ENCODE assay signal across 8 cellular contexts in the genomic region with DNA sequence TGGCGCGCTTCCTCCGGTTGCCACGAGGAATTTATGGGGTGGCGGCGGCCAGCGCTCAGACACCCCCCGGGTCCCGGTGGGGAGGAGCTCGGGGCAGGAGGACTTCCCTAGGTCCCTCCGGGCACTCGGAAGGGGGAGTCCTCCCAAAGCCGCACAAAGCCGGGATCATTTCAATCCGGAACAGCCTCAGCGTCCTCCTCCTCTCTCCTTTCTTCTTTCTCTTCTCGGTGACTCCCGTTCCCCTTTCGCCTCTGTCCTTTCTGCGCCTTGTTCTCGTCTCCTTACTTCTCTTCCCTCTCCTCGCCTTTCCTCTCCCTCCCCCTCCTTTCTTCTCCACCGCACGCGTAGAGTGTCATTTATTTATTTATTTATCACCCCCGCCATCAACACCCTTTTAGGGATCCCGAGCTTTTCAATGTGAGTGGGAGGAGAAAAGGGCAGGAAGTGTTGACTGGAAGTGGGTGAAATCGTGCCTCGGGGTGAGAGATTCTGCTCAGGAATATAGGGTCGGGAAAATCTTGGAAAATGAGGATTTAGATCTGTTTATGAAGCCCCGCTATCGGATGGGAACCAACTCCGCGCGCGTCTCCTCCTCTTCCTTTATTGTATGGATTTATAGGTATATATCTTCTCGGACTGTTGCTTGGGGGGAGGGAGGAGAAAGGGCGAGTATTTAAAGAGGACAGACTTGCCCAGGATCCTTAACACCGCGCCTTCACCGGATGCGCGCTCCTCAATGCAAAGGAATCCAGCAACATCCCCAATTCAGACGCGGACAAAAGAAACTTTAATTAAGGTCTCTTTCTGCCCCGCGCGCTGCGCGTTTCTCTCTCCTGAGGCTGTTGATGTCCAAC. TPM values are rescaled to one million over a fixed set of nuclear protein-coding genes. Genes with fewer than 3 reads are reported as not detected.
DNase-seq lines count a peak whose midpoint lies in the region; ATAC-seq and TF ChIP-seq lines count a peak whose summit lies in the region.

No MANE protein-coding gene starts in this region.

- peak overlapping the region; percentile 85 for H3K27ac ChIP-seq in epithelial cell of prostate

- H3K36me3 Mint-ChIP-seq in Calu3 (ENCODE audit: insufficient read depth, unreplicated experiment): peaks cover 58% of the 10 kb centered on the region

- H3K4me3 Mint-ChIP-seq in Calu3 (ENCODE audit: low read depth, unreplicated experiment): peak overlapping the region; percentile 87

- DNase-seq in Calu3 (peak; percentile 25), NCI-H2227 (lab: John Stamatoyannopoulos, UW; ENCODE audit: unreplicated experiment) (peak; percentile 36), epithelial cell of prostate (ENCODE audit: low read depth, low spot score) (no peak), myocyte (ENCODE audit: low read depth) (peak; percentile 67), NCI-H2107 treated with DMSO at 0.1 percent for 48 hours (lab: John Stamatoyannopoulos, UW; ENCODE audit: unreplicated experiment) (no peak), NCI-H1048 (lab: John Stamatoyannopoulos, UW) (no peak)

- ATAC-seq in HG02938 (IDR thresholded peaks at IDR 0.05; ENCODE audit: unreplicated experiment) (no peak), GM21786 (IDR thresholded peaks at IDR 0.05; ENCODE audit: unreplicated experiment) (no peak)

- intact Hi-C loops in Calu3 (cut with micrococcal nuclease; ENCODE audit: unreplicated experiment): loop anchor here (5.0 to 10.0 kb wide), 3 partner anchors 144 to 959 kb away; no protein-coding TSS in a partner anchor

- H3K4me1 Mint-ChIP-seq in Calu3 (ENCODE audit: low read depth, unreplicated experiment): peaks cover 16% of the 10 kb centered on the region

- no peaks in the 10 kb centered on the region for H3K9me3 Mint-ChIP-seq in Calu3 (ENCODE audit: low read depth, unreplicated experiment)

- CTCF ChIA-PET in Calu3 (lab: Charles Lee): no interaction called here

- peak overlapping the region; percentile 83 for H3K27ac Mint-ChIP-seq in Calu3 (ENCODE audit: unreplicated experiment)

- TF ChIP-seq CTCF in Calu3 (IDR thresholded peaks at IDR 0.05; ENCODE audit: unreplicated experiment): no peak

- no peaks in the 10 kb centered on the region for H3K27me3 Mint-ChIP-seq in Calu3 (ENCODE audit: unreplicated experiment)

- no TSS peak for BruUV-seq in Calu3 (replicated peaks; lab: Mats Ljungman, UMichigan)

RNA-seq across cellular contexts. Expression of a gene that starts 2.0 kb away (rescaled TPM):
- 37.3 and 48.0 TPM in 2 replicates for total RNA-seq in Calu3 (2022)
- 10.8 and 14.7 TPM in 2 replicates for total RNA-seq in myocyte
- 7.1 TPM for polyA plus RNA-seq in myocyte (2012)

Comparison
In these comparisons a context has a peak if more than half of its experiments do, and no peak if none do; other contexts are left out.
1. DNase-seq: peak in Calu3 (single experiment), NCI-H2227 (single experiment) and myocyte (single experiment); none in epithelial cell of prostate (single experiment), NCI-H2107 treated with DMSO at 0.1 percent for 48 hours (single experiment) and NCI-H1048 (single experiment).